Comparison of ENCODE assay signal across 10 cellular contexts in genomic region chr3:50239649-50240048, GRCh38. TPM values are rescaled to one million over a fixed set of nuclear protein-coding genes. Genes with fewer than 3 reads are reported as not detected.
A peak's percentile ranks its signal among the peaks of the same experiment; 100 is the strongest.
DNase-seq lines count a peak whose midpoint lies in the region; ATAC-seq and TF ChIP-seq lines count a peak whose summit lies in the region.
"Had no signal": no experiment of that assay in that cellular context is flagged by ENCODE, and none has a peak within 500 bp of the region (broad histone marks: within the 10 kb centered on the region; RNA-seq: fewer than 3 reads in every experiment).

No MANE protein-coding gene starts in this region.

- no peaks in the 10 kb centered on the region for H3K27me3 ChIP-seq in cardiac muscle cell
- H3K27me3 ChIP-seq in ascending aorta: no peaks in the 10 kb centered on the region
- H3K27me3 ChIP-seq in muscle layer of duodenum (ENCODE audit: low read depth, low read length): no peaks in the 10 kb centered on the region
- H3K27me3 ChIP-seq in upper lobe of left lung: no peaks in the 10 kb centered on the region

- WGBS in upper lobe of left lung, 2 donors: 73 to 75% methylated on average over 3 to 4 of the region's 4 CpGs

- intact Hi-C loops in cardiac septum (cut with DNase I): loop anchor here (5.0 kb wide), 1 partner anchor 83 kb away; the partner anchor contains the start of gene HYAL2
- intact Hi-C loops in ascending aorta (cut with DNase I): loop anchor here (2.0 kb wide), 1 partner anchor 25 kb away; no protein-coding TSS in a partner anchor

- H3K27ac ChIP-seq in cardiac muscle cell (peak overlapping the region; percentile 20), ascending aorta (peak overlapping the region; percentile 92 to 95), muscle layer of duodenum (ENCODE audit: low read length) (peak overlapping the region; percentile 75), upper lobe of left lung (peak overlapping the region; percentile 94 to 98 (median 95))

- H3K36me3 ChIP-seq in cardiac muscle cell (no peaks in the 10 kb centered on the region), ascending aorta (peaks cover 10 to 15% of the 10 kb centered on the region in 2 donors), muscle layer of duodenum (ENCODE audit: control insufficient read depth in 1 of 2, insufficient read depth in 2 of 2, low read length in 2 of 2) (peaks cover 0 to 5% of the 10 kb centered on the region in 2 donors), upper lobe of left lung (peaks cover 0 to 22% (median 9%) of the 10 kb centered on the region in 4 donors)

- H3K4me3 ChIP-seq in cardiac muscle cell (no peak overlapping the region), ascending aorta (no peak overlapping the region), muscle layer of duodenum (ENCODE audit: low read depth in 1 of 2, low read length in 2 of 2) (no peak overlapping the region), upper lobe of left lung (peak overlapping the region in 1 of 4 donors; percentile 91)

- no peak for TF ChIP-seq POLR2A in upper lobe of left lung (IDR thresholded peaks at IDR 0.05)

- TF ChIP-seq CTCF in cardiac muscle cell (IDR thresholded peaks at IDR 0.05; ENCODE audit: low read depth, low read length) (no peak), ascending aorta (IDR thresholded peaks at IDR 0.05) (no peak), upper lobe of left lung (IDR thresholded peaks at IDR 0.05) (no peak)

- TF ChIP-seq EP300 in upper lobe of left lung (IDR thresholded peaks at IDR 0.05): no peak

- ATAC-seq in upper lobe of left lung (ENCODE audit: low FRiP score in 2 of 2): no peak
- no peak for ATAC-seq in GM21447 (IDR thresholded peaks at IDR 0.05; ENCODE audit: unreplicated experiment)

- DNase-seq in cardiac muscle cell (ENCODE audit: low read depth in 1 of 2, low spot score in 1 of 2) (no peak), cardiac septum (ENCODE audit: low spot score) (no peak), ascending aorta (ENCODE audit: low spot score in 2 of 2) (no peak), upper lobe of left lung (peak in 1 of 2 donors; percentile 29), NCI-H226 (no peak), NCI-H446 treated with DMSO at 0.1 percent for 48 hours (lab: John Stamatoyannopoulos, UW) (no peak)

- peaks cover 20% of the 10 kb centered on the region for H3K4me1 ChIP-seq in cardiac muscle cell (ENCODE audit: low read depth)
- peaks cover 38 to 54% of the 10 kb centered on the region in 2 donors for H3K4me1 ChIP-seq in ascending aorta
- H3K4me1 ChIP-seq in muscle layer of duodenum (ENCODE audit: control insufficient read depth in 1 of 2, insufficient read depth in 2 of 2, low read length in 2 of 2): peaks cover 32 to 63% of the 10 kb centered on the region in 2 donors
- H3K4me1 ChIP-seq in upper lobe of left lung: peaks cover 74 to 85% (median 79%) of the 10 kb centered on the region in 4 donors

- H3K9me3 ChIP-seq in cardiac muscle cell (ENCODE audit: low read depth) (no peaks in the 10 kb centered on the region), ascending aorta (no peaks in the 10 kb centered on the region), muscle layer of duodenum (ENCODE audit: control insufficient read depth in 1 of 2, low read length in 2 of 2) (no peaks in the 10 kb centered on the region), upper lobe of left lung (no peaks in the 10 kb centered on the region)

RNA-seq across cellular contexts. Expression of gene GNAI2, which starts 3.6 kb away (rescaled TPM):
- total RNA-seq in cardiac muscle cell (160 and 179 TPM in 2 replicates), cardiac septum (153 TPM), ascending aorta (283 TPM), upper lobe of left lung (100 to 1,000 TPM; 191 to 440 (median 295) TPM)
- 255 and 285 TPM in 2 replicates for polyA plus RNA-seq in cardiac muscle cell

RNA-seq across cellular contexts. Expression of gene SEMA3B, which starts 29.3 kb away (rescaled TPM):
- 16.7 and 25.9 TPM in 2 replicates for total RNA-seq in cardiac muscle cell
- 20.6 and 23.1 TPM in 2 replicates for polyA plus RNA-seq in cardiac muscle cell
- 26.5 TPM for total RNA-seq in cardiac septum
- total RNA-seq in ascending aorta: 24.2 TPM
- 100 to 1,000 TPM in 5 of 6 donors, 10 to 100 TPM in 1; 98.3 to 242 (median 122) TPM for total RNA-seq in upper lobe of left lung

RNA-seq across cellular contexts. Expression of gene SLC38A3, which starts 34.6 kb away (rescaled TPM):
- 9.5 and 14.7 TPM in 2 replicates for total RNA-seq in cardiac muscle cell
- polyA plus RNA-seq in cardiac muscle cell: 13.4 and 18.5 TPM in 2 replicates
- total RNA-seq in cardiac septum: 6.6 TPM
- not detected for total RNA-seq in ascending aorta
- total RNA-seq in upper lobe of left lung: under 1 TPM in 2 of 6 donors, not detected in 4; 0.15 to 0.17 TPM
- total RNA-seq: epithelial cell of proximal tubule had no signal

RNA-seq across cellular contexts. Expression of gene LSMEM2, which starts 39.2 kb away (rescaled TPM):
- total RNA-seq in cardiac muscle cell (26.4 and 29.2 TPM in 2 replicates), cardiac septum (25.7 TPM), ascending aorta (not detected), upper lobe of left lung (under 1 TPM in 2 of 6 donors, not detected in 4; 0.14 to 0.59 TPM)
- polyA plus RNA-seq in cardiac muscle cell: 16.4 and 18.1 TPM in 2 replicates
- total RNA-seq: epithelial cell of proximal tubule had no signal
- polyA plus RNA-seq: BJ had no signal

RNA-seq across cellular contexts. Expression of gene GNAT1, which starts 48.2 kb away (rescaled TPM):
- total RNA-seq in cardiac muscle cell: not detected in 2 replicates
- polyA plus RNA-seq in cardiac muscle cell: not detected in 2 replicates
- not detected for total RNA-seq in cardiac septum
- 4.7 TPM for total RNA-seq in ascending aorta
- total RNA-seq in upper lobe of left lung: under 1 TPM in 2 of 6 donors, not detected in 4; 0.10 to 0.40 TPM
- total RNA-seq: epithelial cell of proximal tubule had no signal
- polyA plus RNA-seq: BJ had no signal

Comparison
In these comparisons a context has a peak if more than half of its experiments do, and no peak if none do; other contexts are left out.
1. H3K27ac ChIP-seq: peak in every context shown above with its lines; median percentile 95 in upper lobe of left lung; 94 in ascending aorta; 75 in muscle layer of duodenum; 20 in cardiac muscle cell.